ENCODE assay signal across 25 cellular contexts in the genomic region with DNA sequence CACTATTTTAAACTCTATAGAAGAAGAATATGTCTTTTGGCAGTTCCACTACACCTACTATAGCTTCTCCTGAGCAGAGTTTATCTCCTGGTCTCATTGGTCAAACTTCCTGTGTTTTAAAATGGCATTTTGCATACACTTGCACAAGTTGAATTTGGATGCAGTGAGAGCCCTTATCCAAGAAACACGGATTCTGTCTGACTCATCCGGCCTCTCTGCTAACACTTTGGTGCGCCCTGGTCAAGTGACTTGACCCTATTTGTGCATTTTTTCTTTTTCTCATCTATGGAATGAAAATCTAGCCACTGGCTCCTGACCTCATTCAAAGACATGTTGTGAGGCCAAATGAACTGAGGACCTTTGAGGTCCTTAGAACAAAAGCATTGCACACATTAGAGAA. TPM values are rescaled to one million over a fixed set of nuclear protein-coding genes. Genes with fewer than 3 reads are reported as not detected.
DNase-seq lines count a peak whose midpoint lies in the region; ATAC-seq, FAIRE-seq and TF ChIP-seq lines count a peak whose summit lies in the region.
"Had no signal": no experiment of that assay in that cellular context is flagged by ENCODE, and none has a peak within 500 bp of the region (broad histone marks: within the 10 kb centered on the region; RNA-seq: fewer than 3 reads in every experiment).

No MANE protein-coding gene starts in this region.

- peak overlapping the region; percentile 11; the same call in 1 of the 2 replicates for H3K4me2 ChIP-seq in HepG2 (ENCODE audit: low read depth, low read length)
- H3K4me2 ChIP-seq: A549; BLaER1 treated with 17β-estradiol and CSF1 and Interleukin-3, amounts not matched to agents 10 nM and 100 nM had no signal

- peaks cover 78% of the 10 kb centered on the region for H3K79me2 ChIP-seq in HepG2 (ENCODE audit: insufficient read depth, low read length)

- TF ChIP-seq RAD21 in HepG2 (CRISPR knock-in tag; IDR thresholded peaks at IDR 0.05): no peak

- no peak overlapping the region for H2AFZ ChIP-seq in HepG2 (ENCODE audit: low read length)
- H2AFZ ChIP-seq: GM23248 had no signal

- 61% methylated on average over 3 of the region's 3 CpGs for WGBS in HepG2 (ENCODE audit: low lambda C conversion rate)
- 34% methylated on average over 3 of the region's 3 CpGs for WGBS in right lobe of liver (ENCODE audit: insufficient coverage, low coverage, low lambda C conversion rate, missing lambda C conversion rate)
- 62 to 83% methylated on average over 3 of the region's 3 CpGs for WGBS in lung, 2 donors

- H3K4me3 ChIP-seq in HepG2 (replicated peaks in 1 of 3; ENCODE audit: insufficient read depth in 1 of 3, low read depth in 2 of 3, low read length in 3 of 3) (no peak overlapping the region), right lobe of liver (no peak overlapping the region), lung (no peak overlapping the region)
- H3K4me3 ChIP-seq: A549; BLaER1 treated with 17β-estradiol and CSF1 and Interleukin-3, amounts not matched to agents 10 nM and 100 nM; GM23248 had no signal

- FAIRE-seq in HepG2 (lab: Jason Lieb, UNC): no peak
- FAIRE-seq: A549, GM12891, H1 had no signal

- ATAC-seq in HepG2: no peak
- ATAC-seq in right lobe of liver: no peak
- peak; percentile 58 for ATAC-seq in lung (ENCODE audit: insufficient read depth, low FRiP score)
- ATAC-seq: A549, HCT116 had no signal

- H3K4me1 ChIP-seq in HepG2 (ENCODE audit: insufficient read depth, low read length) (peaks cover 53% of the 10 kb centered on the region), right lobe of liver (no peaks in the 10 kb centered on the region), lung (ENCODE audit: control insufficient read depth in 2 of 2, insufficient read depth in 2 of 2, low read length in 2 of 2) (peaks cover 0 to 20% of the 10 kb centered on the region in 2 donors)
- H3K4me1 ChIP-seq: A549; BE2C; BLaER1 treated with 17β-estradiol and CSF1 and Interleukin-3, amounts not matched to agents 10 nM and 100 nM had no signal

- H3K9ac ChIP-seq in HepG2 (ENCODE audit: insufficient read depth, low read depth, low read length): no peak overlapping the region
- H3K9ac ChIP-seq: BLaER1 treated with 17β-estradiol and CSF1 and Interleukin-3, amounts not matched to agents 10 nM and 100 nM; GM23248 had no signal

- BruUV-seq in HepG2 (replicated peaks; lab: Mats Ljungman, UMichigan): no TSS peak

- H3K36me3 ChIP-seq in HepG2 (replicated peaks in 1 of 2; ENCODE audit: control insufficient read depth in 1 of 2, insufficient read depth in 2 of 2, low read length in 2 of 2): no peaks in the 10 kb centered on the region; a peak in 1 of 5 replicates
- H3K36me3 ChIP-seq in right lobe of liver: no peaks in the 10 kb centered on the region
- no peaks in the 10 kb centered on the region for H3K36me3 ChIP-seq in lung (ENCODE audit: control insufficient read depth in 2 of 2, insufficient read depth in 2 of 2, low read length in 2 of 2)
- H3K36me3 ChIP-seq: BE2C; BLaER1 treated with 17β-estradiol and CSF1 and Interleukin-3, amounts not matched to agents 10 nM and 100 nM had no signal

- no peak for TF ChIP-seq POLR2A in HepG2 (IDR thresholded peaks at IDR 0.05; ENCODE audit: insufficient read depth in 1 of 2, low read depth in 2 of 2, low read length in 2 of 2)
- TF ChIP-seq POLR2A in right lobe of liver (IDR thresholded peaks at IDR 0.05): no peak
- TF ChIP-seq POLR2A in erythroblast (IDR thresholded peaks at IDR 0.05; ENCODE audit: low read length): no peak

- H4K20me1 ChIP-seq in HepG2 (ENCODE audit: insufficient read depth, low read length): no peaks in the 10 kb centered on the region
- H4K20me1 ChIP-seq: BLaER1 treated with 17β-estradiol and CSF1 and Interleukin-3, amounts not matched to agents 10 nM and 100 nM had no signal

- intact Hi-C loops in HepG2 (cut with micrococcal nuclease; ENCODE audit: unreplicated experiment): no loop called here
- intact Hi-C loops in right lobe of liver (cut with DNase I): no loop called here

- H3K27ac ChIP-seq in HepG2 (ENCODE audit: extremely low read length, insufficient read depth, low read length) (no peak overlapping the region), right lobe of liver (no peak overlapping the region), lung (ENCODE audit: low read depth in 1 of 2, low read length in 1 of 2) (no peak overlapping the region)
- H3K27ac ChIP-seq: A549; BLaER1 treated with 17β-estradiol and CSF1 and Interleukin-3, amounts not matched to agents 10 nM and 100 nM; GM23248 had no signal

- in situ Hi-C loops in HepG2 (cut with HindIII; ENCODE audit: extremely low pct_ligation_motif_present, low pct_unique_long_range_greater_than_20kb): no loop called here

- DNase-seq in HepG2 (ENCODE audit: low spot score) (peak; percentile 16), right lobe of liver (no peak), erythroblast (lab: John Stamatoyannopoulos, UW) (peak; percentile 46 to 57), lung (ENCODE audit: low spot score) (peak; percentile 45), NCI-H1436 (lab: John Stamatoyannopoulos, UW) (no peak), CD1c-positive myeloid dendritic cell (ENCODE audit: extremely low spot score) (no peak), NCI-H2107 (lab: John Stamatoyannopoulos, UW) (no peak)
- DNase-seq: 8988T; ACHN; AML-193; BE2C; Calu3; CD4-positive, alpha-beta memory T cell; COR-L47; DMS53; DMS79 treated with DMSO at 0.1 percent for 48 hours; GF-D8; GM23248; H9 had no signal

- POLR2A ChIA-PET in HepG2 (lab: Yijun Ruan, JAX): no interaction called here

- H3K9me3 ChIP-seq in HepG2 (ENCODE audit: low read length): no peaks in the 10 kb centered on the region
- no peaks in the 10 kb centered on the region for H3K9me3 ChIP-seq in right lobe of liver
- no peaks in the 10 kb centered on the region for H3K9me3 ChIP-seq in lung (ENCODE audit: control insufficient read depth in 2 of 2, insufficient read depth in 1 of 2, low read length in 1 of 2)
- H3K9me3 ChIP-seq: A549, BE2C had no signal

- CTCF ChIA-PET in HepG2 (lab: Yijun Ruan, JAX; ENCODE audit: low intra/inter-chr PET ratio, low total read pairs): no interaction called here

- H3K27me3 ChIP-seq in HepG2 (ENCODE audit: control insufficient read depth in 1 of 2, insufficient read depth in 2 of 2, low read length in 2 of 2): no peaks in the 10 kb centered on the region
- H3K27me3 ChIP-seq in right lobe of liver: no peaks in the 10 kb centered on the region
- no peaks in the 10 kb centered on the region for H3K27me3 ChIP-seq in lung (ENCODE audit: control insufficient read depth, insufficient read depth)
- H3K27me3 ChIP-seq: BE2C; BLaER1 treated with 17β-estradiol and CSF1 and Interleukin-3, amounts not matched to agents 10 nM and 100 nM had no signal

- TF ChIP-seq EP300 in HepG2 (IDR thresholded peaks at IDR 0.05; ENCODE audit: low read depth in 2 of 2, low read length in 2 of 2) (no peak), HepG2 (CRISPR knock-in tag; IDR thresholded peaks at IDR 0.05; ENCODE audit: borderline replicate concordance) (no peak)

- TF ChIP-seq CTCF in HepG2 (CRISPR knock-in tag; IDR thresholded peaks at IDR 0.05): no peak
- no peak for TF ChIP-seq CTCF in right lobe of liver (IDR thresholded peaks at IDR 0.05)
- no peak for TF ChIP-seq CTCF in lung (IDR thresholded peaks at IDR 0.05; ENCODE audit: control extremely low read depth, extremely low read depth)

TF ChIP-seq in HepG2, 621 proteins besides CTCF, POLR2A, EP300 and RAD21:
- TF ChIP-seq ZBTB7B (CRISPR knock-in tag; IDR thresholded peaks at IDR 0.05) (no peak), FOSL2 (CRISPR knock-in tag; IDR thresholded peaks at IDR 0.05) (peak; percentile 44)

RNA-seq across cellular contexts. Expression of a gene that starts 20.0 kb away (rescaled TPM):
- total RNA-seq in HepG2 (2016; rRNA removed; fragmentation: Illumina TruSeq; extraction: Trizol): 15.8 and 20.9 TPM in 2 replicates
- 4.8 and 6.0 TPM in 2 replicates for total RNA-seq in HepG2 (2016; cell fraction: cytosol; rRNA removed; fragmentation: Illumina TruSeq; extraction: Trizol; ENCODE audit: low read depth)
- 14.6 and 19.9 TPM in 2 replicates for total RNA-seq in HepG2 (2016; cell fraction: insoluble cytoplasmic fraction; rRNA removed; fragmentation: Illumina TruSeq; extraction: Trizol)
- 15.0 and 15.8 TPM in 2 replicates for total RNA-seq in HepG2 (2016; cell fraction: membrane; rRNA removed; fragmentation: Illumina TruSeq; extraction: Trizol)
- total RNA-seq in HepG2 (2016; cell fraction: nucleus; rRNA removed; fragmentation: Illumina TruSeq; extraction: Trizol): 22.1 and 23.7 TPM in 2 replicates
- polyA plus RNA-seq in HepG2 (2011; rRNA removed): 12.5 and 17.5 TPM in 2 replicates
- 8.8 and 10.8 TPM in 2 replicates for polyA plus RNA-seq in HepG2 (2011; cell fraction: cytosol; rRNA removed)
- 7.1 and 7.2 TPM in 2 replicates for polyA plus RNA-seq in HepG2 (2011; cell fraction: nucleus; rRNA removed)
- 10.5 and 11.6 TPM in 2 replicates for polyA plus RNA-seq in HepG2 (2012)
- polyA plus RNA-seq in HepG2 (2016; cell fraction: cytosol; fragmentation: Illumina TruSeq; extraction: Trizol; ENCODE audit: low read depth): 4.0 and 4.9 TPM in 2 replicates
- 22.2 and 24.8 TPM in 2 replicates for polyA plus RNA-seq in HepG2 (2016; cell fraction: insoluble cytoplasmic fraction; fragmentation: Illumina TruSeq; extraction: Trizol; ENCODE audit: low read depth)
- 11.2 and 13.2 TPM in 2 replicates for polyA plus RNA-seq in HepG2 (2016; cell fraction: membrane; fragmentation: Illumina TruSeq; extraction: Trizol; ENCODE audit: low read depth)
- 11.5 and 12.3 TPM in 2 replicates for polyA plus RNA-seq in HepG2 (2016; cell fraction: nucleus; fragmentation: Illumina TruSeq; extraction: Trizol; ENCODE audit: insufficient read depth, low read depth)
- polyA minus RNA-seq in HepG2 (2011; rRNA and poly(A)+ RNA removed; ENCODE audit: low replicate concordance): 0.12 and 25.9 TPM in 2 replicates
- polyA minus RNA-seq in HepG2 (2011; cell fraction: cytosol; rRNA and poly(A)+ RNA removed): 11.4 and 11.6 TPM in 2 replicates
- polyA minus RNA-seq in HepG2 (2011; cell fraction: nucleus; rRNA and poly(A)+ RNA removed): 72.0 and 77.6 TPM in 2 replicates
- under 1 TPM in 2 of 6 experiments, not detected in 4; 0.27 to 0.71 TPM for total RNA-seq in right lobe of liver
- total RNA-seq in lung: 10 to 100 TPM; 20.4 to 28.2 TPM
- polyA plus RNA-seq in lung: 10 to 100 TPM in 1 of 2 donors, 1 to 10 TPM in 1; 6.6 to 10.8 TPM
- total RNA-seq: G401, GM23248 had no signal
- polyA plus RNA-seq: A549, GM23248 had no signal

Comparison
In these comparisons a context has a peak if more than half of its experiments do, and no peak if none do; other contexts are left out.
1. DNase-seq: peak in HepG2 (single experiment), erythroblast (2 of 2) and lung (single experiment); none in right lobe of liver (0 of 3), NCI-H1436 (single experiment), CD1c-positive myeloid dendritic cell (single experiment) and NCI-H2107 (single experiment).